8 cellular contexts compared by ENCODE assay signal in the genomic region with DNA sequence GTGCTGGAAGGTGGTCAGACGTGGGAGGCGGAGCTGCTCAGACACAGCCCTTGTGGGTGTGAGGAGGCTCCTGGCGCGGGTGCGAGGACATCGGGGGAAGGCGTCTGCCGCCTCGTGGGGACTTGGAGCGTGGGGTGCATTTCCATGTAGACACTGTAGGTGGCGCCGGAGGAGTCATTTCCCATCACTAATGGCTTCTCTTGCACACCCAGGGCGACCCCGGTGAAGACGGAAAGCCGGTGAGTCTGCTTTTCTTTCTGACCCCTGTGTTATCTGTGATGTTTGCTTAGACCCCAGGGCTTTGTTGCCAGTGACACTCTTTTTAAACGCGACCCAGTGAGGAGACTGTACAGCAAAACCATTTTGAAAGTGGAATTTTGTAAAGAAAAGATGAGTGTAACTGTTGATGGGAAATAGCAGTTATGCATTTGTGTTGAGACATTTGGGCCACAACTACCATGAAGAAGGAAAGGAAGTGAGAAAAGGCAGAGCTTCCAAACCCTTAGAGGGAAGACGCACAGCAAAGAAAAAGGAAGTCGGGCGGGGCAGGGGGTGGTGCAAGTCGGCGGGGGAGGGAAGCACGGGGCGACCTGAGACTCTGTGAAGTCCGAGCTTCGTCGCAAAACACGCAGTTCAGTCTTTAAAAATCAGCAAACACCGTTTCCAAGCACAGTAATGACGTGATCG.
DNase-seq lines count a peak whose midpoint lies in the region; ATAC-seq, FAIRE-seq and TF ChIP-seq lines count a peak whose summit lies in the region.

No MANE protein-coding gene starts in this region.

- H3K9ac ChIP-seq in subcutaneous abdominal adipose tissue (ENCODE audit: low read length in 5 of 5), result no peak overlapping the region

- H3K27me3 ChIP-seq in neutrophil (no peaks in the 10 kb centered on the region), subcutaneous abdominal adipose tissue (ENCODE audit: control insufficient read depth in 5 of 5, insufficient read depth in 4 of 5, low read length in 5 of 5) (no peaks in the 10 kb centered on the region)

- FAIRE-seq in HTR-8/SVneo (lab: Jason Lieb, UNC), result no peak

- H3K36me3 ChIP-seq in neutrophil (no peaks in the 10 kb centered on the region), subcutaneous abdominal adipose tissue (ENCODE audit: control insufficient read depth in 5 of 5, insufficient read depth in 5 of 5, low read length in 5 of 5) (peaks cover 0 to 66% (median 52%) of the 10 kb centered on the region in 5 donors)

- H3K27ac ChIP-seq in neutrophil (peak overlapping the region; percentile 98), subcutaneous abdominal adipose tissue (ENCODE audit: low read depth, low read length) (no peak overlapping the region)

- TF ChIP-seq CTCF in foreskin fibroblast (IDR thresholded peaks at IDR 0.05; ENCODE audit: low read depth, low read length) (peak; percentile 60), neutrophil (IDR thresholded peaks at IDR 0.05) (peak; percentile 93)

- H3K9me3 ChIP-seq in neutrophil (no peaks in the 10 kb centered on the region), subcutaneous abdominal adipose tissue (ENCODE audit: control insufficient read depth in 5 of 5, low read length in 5 of 5) (no peaks in the 10 kb centered on the region)

- no peak for ATAC-seq in GM19452 (IDR thresholded peaks at IDR 0.05; ENCODE audit: unreplicated experiment)

- DNase-seq in AML-193 (lab: John Stamatoyannopoulos, UW), result peak; percentile 56 to 67
- DNase-seq in HTR-8/SVneo (ENCODE audit: insufficient read length, low spot score), result peak; percentile 30
- DNase-seq in RPMI8226, result peak; percentile 82
- peak; percentile 66 for DNase-seq in activated T-helper 9 cell treated with anti-CD3 and anti-CD28 coated beads, Interleukin-2, amount 50 U/mL, for 16 hours (ENCODE audit: low read depth)
- peak in 1 of 2 donors; percentile 75 for DNase-seq in foreskin fibroblast

- H3K4me1 ChIP-seq in neutrophil (ENCODE audit: control insufficient read depth in 1 of 2, insufficient read depth in 1 of 2, low read depth in 1 of 2, low read length in 1 of 2) (peaks cover 69 to 70% of the 10 kb centered on the region in 2 experiments), subcutaneous abdominal adipose tissue (ENCODE audit: control insufficient read depth in 5 of 5, insufficient read depth in 5 of 5, low read length in 5 of 5) (peaks cover 2 to 33% (median 14%) of the 10 kb centered on the region in 5 donors)

- H3K4me3 ChIP-seq in foreskin fibroblast (ENCODE audit: low read depth in 1 of 2, low read length in 2 of 2), result no peak overlapping the region
- H3K4me3 ChIP-seq in neutrophil (ENCODE audit: low read depth in 1 of 2, low read length in 1 of 2), result peak overlapping the region; percentile 56 to 63
- peak overlapping the region; percentile 0 to 36 (median 27) for H3K4me3 ChIP-seq in subcutaneous abdominal adipose tissue (ENCODE audit: low read depth in 1 of 5, low read length in 5 of 5)

Comparison
In these comparisons a context has a peak if more than half of its experiments do, and no peak if none do; other contexts are left out.
1. H3K4me3 ChIP-seq: peak in neutrophil (2 of 2) and subcutaneous abdominal adipose tissue (5 of 5); none in foreskin fibroblast (0 of 2).